In genomic region chr1:182389619-182390047, GRCh38 we compare ENCODE assay signal across 8 cellular contexts. TPM values are rescaled to one million over a fixed set of nuclear protein-coding genes. Genes with fewer than 3 reads are reported as not detected.
A peak's percentile ranks its signal among the peaks of the same experiment; 100 is the strongest.
DNase-seq lines count a peak whose midpoint lies in the region; ATAC-seq and TF ChIP-seq lines count a peak whose summit lies in the region.

No MANE protein-coding gene starts in this region.

- H3K4me3 ChIP-seq in SJCRH30 (peak overlapping the region; percentile 89), epithelial cell of esophagus (ENCODE audit: low read length) (peak overlapping the region; percentile 99)

- peak overlapping the region; percentile 96 for H3K4me3 Mint-ChIP-seq in activated CD4-positive, alpha-beta T cell treated with anti-CD3 and anti-CD28 coated beads, Interleukin-2, amount 10 ng/mL, durations not matched to agents 24 days and 14 days
- peak overlapping the region; percentile 99 for H3K4me3 Mint-ChIP-seq in neural crest cell

- TF ChIP-seq CTCF in epithelial cell of esophagus (IDR thresholded peaks at IDR 0.05; ENCODE audit: insufficient read depth, low read depth, low read length, missing control alignments) (no peak), neural crest cell (conservative IDR thresholded peaks at IDR 0.05) (no peak)

- no peaks in the 10 kb centered on the region for H3K9me3 ChIP-seq in SJCRH30 (replicated peaks)

- peak; percentile 66 for DNase-seq in activated CD4-positive, alpha-beta T cell treated with anti-CD3 and anti-CD28 coated beads, Interleukin-2, amount 10 ng/mL, durations not matched to agents 24 days and 14 days
- DNase-seq in activated CD4-positive, alpha-beta T cell treated with anti-CD3 and anti-CD28 coated beads, Interleukin-2, amount 50 U/mL, for 1 hour: no peak
- DNase-seq in SJCRH30: peak in 1 of 2 experiments; percentile 23
- no peak for DNase-seq in epithelial cell of esophagus (ENCODE audit: low read depth)
- no peak for DNase-seq in neural crest cell (ENCODE audit: low read depth, low spot score)
- DNase-seq in activated effector memory CD4-positive, alpha-beta T cell treated with Interleukin-2 at 50 U/mL for 16 hours: no peak
- DNase-seq in NCI-H1694 treated with DMSO at 0.1 percent for 48 hours (lab: John Stamatoyannopoulos, UW): no peak

- H3K36me3 Mint-ChIP-seq in activated CD4-positive, alpha-beta T cell treated with anti-CD3 and anti-CD28 coated beads, Interleukin-2, amount 10 ng/mL, durations not matched to agents 24 days and 14 days (ENCODE audit: low read depth): peaks cover 52% of the 10 kb centered on the region
- H3K36me3 Mint-ChIP-seq in neural crest cell (ENCODE audit: low read depth): peaks cover 49% of the 10 kb centered on the region

- no peaks in the 10 kb centered on the region for H3K4me1 ChIP-seq in SJCRH30

- peak overlapping the region; percentile 82 for H3K27ac Mint-ChIP-seq in activated CD4-positive, alpha-beta T cell treated with anti-CD3 and anti-CD28 coated beads, Interleukin-2, amount 10 ng/mL, durations not matched to agents 24 days and 14 days
- H3K27ac Mint-ChIP-seq in neural crest cell (ENCODE audit: unreplicated experiment): peak overlapping the region; percentile 98

- peaks cover 11% of the 10 kb centered on the region for H3K27me3 Mint-ChIP-seq in activated CD4-positive, alpha-beta T cell treated with anti-CD3 and anti-CD28 coated beads, Interleukin-2, amount 10 ng/mL, durations not matched to agents 24 days and 14 days
- H3K27me3 Mint-ChIP-seq in neural crest cell (ENCODE audit: low read depth): peaks cover 2% of the 10 kb centered on the region

- peaks cover 38% of the 10 kb centered on the region for H3K36me3 ChIP-seq in SJCRH30

- no peaks in the 10 kb centered on the region for H3K9me3 Mint-ChIP-seq in activated CD4-positive, alpha-beta T cell treated with anti-CD3 and anti-CD28 coated beads, Interleukin-2, amount 10 ng/mL, durations not matched to agents 24 days and 14 days
- H3K9me3 Mint-ChIP-seq in neural crest cell: no peaks in the 10 kb centered on the region

- no peak for ATAC-seq in HG03159 (IDR thresholded peaks at IDR 0.05; ENCODE audit: unreplicated experiment)

- intact Hi-C loops in activated CD4-positive, alpha-beta T cell treated with anti-CD3 and anti-CD28 coated beads, Interleukin-2, amount 10 ng/mL, durations not matched to agents 24 days and 14 days (cut with micrococcal nuclease): loop anchor here (2.0 to 10.0 kb wide), 6 partner anchors 87 to 1083 kb away; partner anchors contain the start of genes CACNA1E and SMG7

- H3K4me1 Mint-ChIP-seq in activated CD4-positive, alpha-beta T cell treated with anti-CD3 and anti-CD28 coated beads, Interleukin-2, amount 10 ng/mL, durations not matched to agents 24 days and 14 days: peaks cover 39% of the 10 kb centered on the region
- H3K4me1 Mint-ChIP-seq in neural crest cell: peaks cover 69% of the 10 kb centered on the region

- H3K27me3 ChIP-seq in SJCRH30: no peaks in the 10 kb centered on the region

- H3K27ac ChIP-seq in SJCRH30: no peak overlapping the region

RNA-seq across cellular contexts. Expression of gene GLUL, which starts 2.0 kb away (rescaled TPM):
- 78.1 and 80.2 TPM in 2 replicates for total RNA-seq in activated CD4-positive, alpha-beta T cell treated with anti-CD3 and anti-CD28 coated beads, Interleukin-2, amount 10 ng/mL, durations not matched to agents 24 days and 14 days
- total RNA-seq in SJCRH30 (2014; rRNA removed; shearing (Covaris generic)): 221 and 229 TPM in 2 replicates
- 522 and 529 TPM in 2 replicates for total RNA-seq in neural crest cell

RNA-seq across cellular contexts. Expression of gene TEDDM1, which starts 10.8 kb away (rescaled TPM):
- total RNA-seq in activated CD4-positive, alpha-beta T cell treated with anti-CD3 and anti-CD28 coated beads, Interleukin-2, amount 10 ng/mL, durations not matched to agents 24 days and 14 days: not detected in 2 replicates
- not detected in 2 replicates for total RNA-seq in SJCRH30 (2014; rRNA removed; shearing (Covaris generic))
- total RNA-seq in neural crest cell: not detected in 2 replicates
